12 cellular contexts compared by ENCODE assay signal in the genomic region with DNA sequence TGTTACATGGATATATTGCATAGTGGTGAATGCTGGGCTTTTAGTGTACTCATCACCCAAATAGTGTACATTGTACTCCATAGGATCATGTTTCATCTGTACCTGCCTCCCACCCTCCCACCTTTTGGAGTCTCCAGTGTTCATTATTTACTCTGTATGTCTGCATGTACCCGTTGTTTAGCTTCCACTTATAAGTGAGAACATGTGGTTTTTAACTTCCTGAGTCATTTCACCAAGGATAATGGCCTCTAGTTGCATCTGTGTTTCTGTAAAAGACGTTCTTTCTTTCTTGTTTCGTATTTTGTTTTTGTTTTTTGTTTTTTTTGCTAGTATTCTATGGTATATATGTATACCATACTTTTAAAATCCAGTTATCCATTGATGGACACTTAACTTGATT.
DNase-seq lines count a peak whose midpoint lies in the region; ATAC-seq and TF ChIP-seq lines count a peak whose summit lies in the region.
"Had no signal": no experiment of that assay in that cellular context is flagged by ENCODE, and none has a peak within 500 bp of the region (broad histone marks: within the 10 kb centered on the region; RNA-seq: fewer than 3 reads in every experiment).

No MANE protein-coding gene starts in this region.

- intact Hi-C loops in posterior vena cava (cut with DNase I), result no loop called here

- no peaks in the 10 kb centered on the region for H3K79me2 ChIP-seq in fibroblast of lung (ENCODE audit: control insufficient read depth, insufficient read depth, low read length)

- no peak overlapping the region for H3K9ac ChIP-seq in fibroblast of lung (ENCODE audit: insufficient read depth, low read length)

- no peak overlapping the region for H3K27ac ChIP-seq in fibroblast of lung (ENCODE audit: insufficient read depth, low read length)
- H3K27ac ChIP-seq: skin epidermis had no signal

- H3K36me3 ChIP-seq in fibroblast of lung (ENCODE audit: control insufficient read depth, insufficient read depth, low read length), result no peaks in the 10 kb centered on the region

- no peak overlapping the region for H3K4me2 ChIP-seq in fibroblast of lung (ENCODE audit: extremely low read depth, insufficient read depth, low read length)

- no peaks in the 10 kb centered on the region for H3K9me3 ChIP-seq in fibroblast of lung (ENCODE audit: control insufficient read depth, insufficient read depth, low read depth, low read length)

- H3K4me1 ChIP-seq in fibroblast of lung (ENCODE audit: control insufficient read depth, extremely low read depth, insufficient read depth, low read length), result no peaks in the 10 kb centered on the region

- no peaks in the 10 kb centered on the region for H3K27me3 ChIP-seq in fibroblast of lung (ENCODE audit: control insufficient read depth, insufficient read depth, low read length)

- TF ChIP-seq CTCF in fibroblast of lung (conservative IDR thresholded peaks at IDR 0.05 in 1 of 2, IDR thresholded peaks at IDR 0.05 in 1 of 2; ENCODE audit: low read depth in 1 of 2, low read length in 2 of 2), result no peak

- H2AFZ ChIP-seq in fibroblast of lung (ENCODE audit: low read length), result peak overlapping the region; percentile 34

- DNase-seq in fibroblast of lung (ENCODE audit: low read depth in 2 of 2) (no peak), amniotic stem cell (lab: John Stamatoyannopoulos, UW) (no peak), NCI-H2227 (lab: John Stamatoyannopoulos, UW; ENCODE audit: unreplicated experiment) (no peak), posterior vena cava (ENCODE audit: low spot score) (no peak)
- DNase-seq: activated T-cell treated with anti-CD3 and anti-CD28 coated beads, Interleukin-2, amount 50 U/mL, for 4 hours; Calu3; naive thymus-derived CD4-positive, alpha-beta T cell; stimulated activated CD8-positive, alpha-beta memory T cell treated with anti-CD3 and anti-CD28 coated beads, Interleukin-4, amount 100 ng/mL, for 48 hours had no signal

- H3K4me3 ChIP-seq in fibroblast of lung (replicated peaks in 1 of 4; ENCODE audit: control extremely low read depth in 1 of 4, insufficient read depth in 1 of 4, low read depth in 3 of 4, low read length in 4 of 4), result no peak overlapping the region
- H3K4me3 ChIP-seq: skin epidermis had no signal

- ATAC-seq in GM19351 (IDR thresholded peaks at IDR 0.05; ENCODE audit: unreplicated experiment) (peak; percentile 36), HG02642 (IDR thresholded peaks at IDR 0.05; ENCODE audit: poor library complexity, unreplicated experiment) (peak; percentile 58), HG03558 (IDR thresholded peaks at IDR 0.05; ENCODE audit: extremely low read depth, unreplicated experiment) (peak; percentile 41)
- ATAC-seq: activated T-cell treated with anti-CD3 and anti-CD28 coated beads, Interleukin-2, amount 50 U/mL, for 4 hours; naive thymus-derived CD4-positive, alpha-beta T cell had no signal

- H4K20me1 ChIP-seq in fibroblast of lung (ENCODE audit: control insufficient read depth, extremely low read depth, insufficient read depth, low read length), result no peaks in the 10 kb centered on the region
